In the genomic region with DNA sequence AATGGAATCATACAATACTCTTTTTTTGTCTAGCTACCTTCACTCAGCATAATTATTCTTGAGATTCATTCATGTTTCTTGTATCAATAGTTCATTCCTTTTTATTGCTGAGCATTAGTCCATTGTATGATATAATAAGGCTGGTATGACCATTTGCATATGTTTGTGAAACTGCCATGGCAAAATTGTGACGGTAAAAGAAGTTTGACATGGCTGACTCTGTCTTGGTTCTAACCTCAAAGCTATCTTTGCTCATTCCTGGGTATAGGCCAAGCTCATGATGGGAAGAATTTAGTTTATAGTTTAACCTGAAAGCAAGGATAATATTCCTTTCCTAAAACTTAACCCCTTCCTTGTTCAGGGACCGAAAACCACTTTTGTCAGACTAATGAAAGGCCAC, we compare ENCODE assay signal across 17 cellular contexts.
"Had no signal": no experiment of that assay in that cellular context is flagged by ENCODE, and none has a peak within 500 bp of the region (broad histone marks: within the 10 kb centered on the region; RNA-seq: fewer than 3 reads in every experiment).

No MANE protein-coding gene starts in this region.

- H3K27me3 ChIP-seq: esophagus muscularis mucosa, foreskin keratinocyte, hepatocyte, neutrophil, right atrium auricular region, sigmoid colon, stomach had no signal

- H3K27ac Mint-ChIP-seq: naive thymus-derived CD8-positive, alpha-beta T cell had no signal

- DNase-seq: effector memory CD4-positive, alpha-beta T cell; foreskin keratinocyte; head of caudate nucleus; mucosa of descending colon; naive thymus-derived CD8-positive, alpha-beta T cell; posterior cingulate gyrus; sigmoid colon; stimulated activated CD4-positive, alpha-beta T cell treated with anti-CD3 and anti-CD28 coated beads, Interleukin-2, amount 100 ng/mL, for 24 hours; stimulated activated naive CD4-positive, alpha-beta T cell; stomach; substantia nigra had no signal

- H3K4me3 Mint-ChIP-seq: naive thymus-derived CD8-positive, alpha-beta T cell had no signal

- H3K4me3 ChIP-seq: esophagus muscularis mucosa, hepatocyte, mucosa of descending colon, right atrium auricular region, sigmoid colon, skin epidermis, stomach had no signal

- H3K27ac ChIP-seq: epithelial cell of prostate, esophagus muscularis mucosa, foreskin keratinocyte, hepatocyte, neutrophil, right atrium auricular region, sigmoid colon, stomach had no signal

- H3K36me3 ChIP-seq: esophagus muscularis mucosa, right atrium auricular region, sigmoid colon, stomach had no signal

- H3K9me3 ChIP-seq: esophagus muscularis mucosa, mucosa of descending colon, neutrophil, sigmoid colon had no signal

- H3K27me3 Mint-ChIP-seq: naive thymus-derived CD8-positive, alpha-beta T cell had no signal

- ATAC-seq: foreskin keratinocyte; mucosa of descending colon; naive thymus-derived CD8-positive, alpha-beta T cell had no signal
